2 cellular contexts compared by ENCODE assay signal in genomic region chr6:3340891-3341290, GRCh38.
A peak's percentile ranks its signal among the peaks of the same experiment; 100 is the strongest.
TF ChIP-seq lines count a peak whose summit lies in the region.

No MANE protein-coding gene starts in this region.

TF ChIP-seq in GM23338, 12 proteins besides CTCF, POLR2A, EP300 and RAD21 (continued from another document):
- no peak for TF ChIP-seq REST (IDR thresholded peaks at IDR 0.05; ENCODE audit: unreplicated experiment)
- no peak for TF ChIP-seq ETS1 (IDR thresholded peaks at IDR 0.05)
- TF ChIP-seq ZNF331 (CRISPR knock-in tag; IDR thresholded peaks at IDR 0.05; ENCODE audit: low read depth): no peak
- TF ChIP-seq EZH2phosphoT487 (IDR thresholded peaks at IDR 0.05; ENCODE audit: unreplicated experiment): no peak
- TF ChIP-seq ZNF462 (CRISPR knock-in tag; IDR thresholded peaks at IDR 0.05): no peak

TF ChIP-seq in HepG2, 621 proteins besides CTCF, POLR2A, EP300 and RAD21 (continued from another document):
- TF ChIP-seq ZNF142 (CRISPR knock-in tag; IDR thresholded peaks at IDR 0.05) (no peak), SIX4 (CRISPR knock-in tag; IDR thresholded peaks at IDR 0.05) (peak; percentile 67), HNF4G (IDR thresholded peaks at IDR 0.05; ENCODE audit: borderline replicate concordance, low read depth, low read length) (0 out of 2 replicates have a peak, but pooled peaks have one; percentile 19), HNF4G (CRISPR knock-in tag; IDR thresholded peaks at IDR 0.05; ENCODE audit: borderline replicate concordance, low read depth) (no peak), HNF4A (CRISPR knock-in tag; IDR thresholded peaks at IDR 0.05) (peak; percentile 45), HINFP (CRISPR knock-in tag; IDR thresholded peaks at IDR 0.05; ENCODE audit: low read depth) (no peak), NR2F6 (IDR thresholded peaks at IDR 0.05) (no peak; the same call in 1 of the 2 replicates), NR2F6 (CRISPR knock-in tag; IDR thresholded peaks at IDR 0.05) (peak; percentile 17; the same call in 1 of the 2 replicates), USF2 (IDR thresholded peaks at IDR 0.05; ENCODE audit: low read depth, low read length) (no peak), USF2 (CRISPR knock-in tag; IDR thresholded peaks at IDR 0.05; ENCODE audit: borderline replicate concordance) (peak; percentile 27; the same call in 1 of the 2 replicates), SPEN (CRISPR knock-in tag; IDR thresholded peaks at IDR 0.05; ENCODE audit: low read depth) (0 out of 2 replicates have a peak, but pooled peaks have one; percentile 37), ZNF282 (IDR thresholded peaks at IDR 0.05; ENCODE audit: partially characterized antibody) (no peak), MAX (IDR thresholded peaks at IDR 0.05) (no peak), ATF2 (CRISPR knock-in tag; IDR thresholded peaks at IDR 0.05) (0 out of 2 replicates have a peak, but pooled peaks have one; percentile 15), GATAD2A (CRISPR knock-in tag; IDR thresholded peaks at IDR 0.05) (peak; percentile 29; the same call in 1 of the 2 replicates), FOXA3 (CRISPR knock-in tag; IDR thresholded peaks at IDR 0.05) (0 out of 2 replicates have a peak, but pooled peaks have one; percentile 16)
